22 cellular contexts compared by ENCODE assay signal in the genomic region with DNA sequence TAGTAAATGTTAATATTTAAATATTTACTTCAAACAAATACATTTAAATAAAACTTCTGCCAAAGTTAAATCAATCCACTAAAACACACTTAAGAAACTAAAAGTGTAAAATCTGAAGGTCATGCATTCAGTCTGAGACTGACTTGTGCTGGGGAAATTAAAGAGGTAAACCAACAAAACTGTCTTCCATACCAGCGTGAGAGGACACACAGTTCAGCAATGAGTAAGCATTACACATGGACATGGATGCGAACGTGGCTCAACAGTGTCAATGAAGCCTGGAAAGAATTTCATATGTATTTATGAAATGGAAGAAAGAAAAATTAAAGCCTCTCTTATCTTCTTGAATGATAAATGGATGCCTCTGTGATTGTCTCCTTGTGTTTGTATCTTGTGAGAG.
"Had no signal": no experiment of that assay in that cellular context is flagged by ENCODE, and none has a peak within 500 bp of the region (broad histone marks: within the 10 kb centered on the region; RNA-seq: fewer than 3 reads in every experiment).

No MANE protein-coding gene starts in this region.

- DNase-seq: colonic mucosa; cortex of kidney; dermis blood vessel endothelial cell; dorsolateral prefrontal cortex; effector CD4-positive, alpha-beta T cell; effector CD8-positive, alpha-beta T cell; effector memory CD4-positive, alpha-beta T cell; effector memory CD8-positive, alpha-beta T cell; endodermal cell; erythroblast; esophagus squamous epithelium; foreskin fibroblast; foreskin keratinocyte; foreskin melanocyte; gastrocnemius medialis; glutamatergic neuron; head of caudate nucleus; heart left ventricle; heart right ventricle had no signal

- H3K27me3 ChIP-seq: colonic mucosa, esophagus muscularis mucosa, esophagus squamous epithelium, foreskin keratinocyte, gastrocnemius medialis, gastroesophageal sphincter had no signal

- H3K4me3 ChIP-seq: colonic mucosa, coronary artery, dorsolateral prefrontal cortex, esophagus muscularis mucosa, esophagus squamous epithelium, gastrocnemius medialis, gastroesophageal sphincter, heart left ventricle, heart right ventricle had no signal

- H3K9me3 ChIP-seq: colonic mucosa, esophagus muscularis mucosa, esophagus squamous epithelium, gastrocnemius medialis, gastroesophageal sphincter, heart left ventricle had no signal

- H3K36me3 ChIP-seq: colonic mucosa, esophagus muscularis mucosa, esophagus squamous epithelium, gastrocnemius medialis, gastroesophageal sphincter, heart left ventricle, heart right ventricle had no signal
